In genomic region chr4:1249148-1249730, GRCh38 we compare ENCODE assay signal across 1 cellular context.
TF ChIP-seq lines count a peak whose summit lies in the region.

No MANE protein-coding gene starts in this region.

TF ChIP-seq in K562, 482 proteins besides CTCF, POLR2A, EP300 and RAD21 (continued from another document and continues in another):
- TF ChIP-seq, protein P1, sequence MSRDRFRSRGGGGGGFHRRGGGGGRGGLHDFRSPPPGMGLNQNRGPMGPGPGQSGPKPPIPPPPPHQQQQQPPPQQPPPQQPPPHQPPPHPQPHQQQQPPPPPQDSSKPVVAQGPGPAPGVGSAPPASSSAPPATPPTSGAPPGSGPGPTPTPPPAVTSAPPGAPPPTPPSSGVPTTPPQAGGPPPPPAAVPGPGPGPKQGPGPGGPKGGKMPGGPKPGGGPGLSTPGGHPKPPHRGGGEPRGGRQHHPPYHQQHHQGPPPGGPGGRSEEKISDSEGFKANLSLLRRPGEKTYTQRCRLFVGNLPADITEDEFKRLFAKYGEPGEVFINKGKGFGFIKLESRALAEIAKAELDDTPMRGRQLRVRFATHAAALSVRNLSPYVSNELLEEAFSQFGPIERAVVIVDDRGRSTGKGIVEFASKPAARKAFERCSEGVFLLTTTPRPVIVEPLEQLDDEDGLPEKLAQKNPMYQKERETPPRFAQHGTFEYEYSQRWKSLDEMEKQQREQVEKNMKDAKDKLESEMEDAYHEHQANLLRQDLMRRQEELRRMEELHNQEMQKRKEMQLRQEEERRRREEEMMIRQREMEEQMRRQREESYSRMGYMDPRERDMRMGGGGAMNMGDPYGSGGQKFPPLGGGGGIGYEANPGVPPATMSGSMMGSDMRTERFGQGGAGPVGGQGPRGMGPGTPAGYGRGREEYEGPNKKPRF (IDR thresholded peaks at IDR 0.05; ENCODE audit: low read depth, low read length): no peak
- no peak for TF ChIP-seq ZNF764 (CRISPR knock-in tag; IDR thresholded peaks at IDR 0.05; ENCODE audit: low read depth)
- TF ChIP-seq SETDB1 (IDR thresholded peaks at IDR 0.05; ENCODE audit: low read length): no peak
- no peak for TF ChIP-seq RNF2 (IDR thresholded peaks at IDR 0.05)
- no peak for TF ChIP-seq ZFPM2 (CRISPR knock-in tag; IDR thresholded peaks at IDR 0.05)
- no peak for TF ChIP-seq FOXA3 (CRISPR knock-in tag; conservative IDR thresholded peaks at IDR 0.05 in 1 of 2, IDR thresholded peaks at IDR 0.05 in 1 of 2)
- no peak for TF ChIP-seq HBP1 (CRISPR knock-in tag; IDR thresholded peaks at IDR 0.05)
- 0 out of 2 replicates have a peak, but pooled peaks have one; percentile 30 for TF ChIP-seq DMBX1 (CRISPR knock-in tag; IDR thresholded peaks at IDR 0.05; ENCODE audit: borderline replicate concordance)
- no peak for TF ChIP-seq PYGO2 (tag; IDR thresholded peaks at IDR 0.05)
- TF ChIP-seq EGR1 (conservative IDR thresholded peaks at IDR 0.05): peak; percentile 37
- TF ChIP-seq SMARCB1 (IDR thresholded peaks at IDR 0.05; ENCODE audit: insufficient read length, low read depth): no peak
- TF ChIP-seq RBFOX2 (IDR thresholded peaks at IDR 0.05; ENCODE audit: low read depth, low read length): peak; percentile 81
- no peak for TF ChIP-seq TGIF2 (CRISPR knock-in tag; IDR thresholded peaks at IDR 0.05)
- TF ChIP-seq, protein P2, sequence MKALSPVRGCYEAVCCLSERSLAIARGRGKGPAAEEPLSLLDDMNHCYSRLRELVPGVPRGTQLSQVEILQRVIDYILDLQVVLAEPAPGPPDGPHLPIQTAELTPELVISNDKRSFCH (CRISPR knock-in tag; IDR thresholded peaks at IDR 0.05): no peak
- TF ChIP-seq, protein P2 (tag; IDR thresholded peaks at IDR 0.05): no peak
- no peak for TF ChIP-seq ZNF449 (CRISPR knock-in tag; IDR thresholded peaks at IDR 0.05)
- TF ChIP-seq PRPF4 (IDR thresholded peaks at IDR 0.05; ENCODE audit: insufficient read depth, low read depth, low read length, poor library complexity, severe bottlenecking): no peak
- TF ChIP-seq ZMIZ1 (IDR thresholded peaks at IDR 0.05; ENCODE audit: low read depth in 2 of 2, low read length in 2 of 2): no peak
- TF ChIP-seq ELF4 (CRISPR knock-in tag; IDR thresholded peaks at IDR 0.05): no peak
- TF ChIP-seq, protein P3, sequence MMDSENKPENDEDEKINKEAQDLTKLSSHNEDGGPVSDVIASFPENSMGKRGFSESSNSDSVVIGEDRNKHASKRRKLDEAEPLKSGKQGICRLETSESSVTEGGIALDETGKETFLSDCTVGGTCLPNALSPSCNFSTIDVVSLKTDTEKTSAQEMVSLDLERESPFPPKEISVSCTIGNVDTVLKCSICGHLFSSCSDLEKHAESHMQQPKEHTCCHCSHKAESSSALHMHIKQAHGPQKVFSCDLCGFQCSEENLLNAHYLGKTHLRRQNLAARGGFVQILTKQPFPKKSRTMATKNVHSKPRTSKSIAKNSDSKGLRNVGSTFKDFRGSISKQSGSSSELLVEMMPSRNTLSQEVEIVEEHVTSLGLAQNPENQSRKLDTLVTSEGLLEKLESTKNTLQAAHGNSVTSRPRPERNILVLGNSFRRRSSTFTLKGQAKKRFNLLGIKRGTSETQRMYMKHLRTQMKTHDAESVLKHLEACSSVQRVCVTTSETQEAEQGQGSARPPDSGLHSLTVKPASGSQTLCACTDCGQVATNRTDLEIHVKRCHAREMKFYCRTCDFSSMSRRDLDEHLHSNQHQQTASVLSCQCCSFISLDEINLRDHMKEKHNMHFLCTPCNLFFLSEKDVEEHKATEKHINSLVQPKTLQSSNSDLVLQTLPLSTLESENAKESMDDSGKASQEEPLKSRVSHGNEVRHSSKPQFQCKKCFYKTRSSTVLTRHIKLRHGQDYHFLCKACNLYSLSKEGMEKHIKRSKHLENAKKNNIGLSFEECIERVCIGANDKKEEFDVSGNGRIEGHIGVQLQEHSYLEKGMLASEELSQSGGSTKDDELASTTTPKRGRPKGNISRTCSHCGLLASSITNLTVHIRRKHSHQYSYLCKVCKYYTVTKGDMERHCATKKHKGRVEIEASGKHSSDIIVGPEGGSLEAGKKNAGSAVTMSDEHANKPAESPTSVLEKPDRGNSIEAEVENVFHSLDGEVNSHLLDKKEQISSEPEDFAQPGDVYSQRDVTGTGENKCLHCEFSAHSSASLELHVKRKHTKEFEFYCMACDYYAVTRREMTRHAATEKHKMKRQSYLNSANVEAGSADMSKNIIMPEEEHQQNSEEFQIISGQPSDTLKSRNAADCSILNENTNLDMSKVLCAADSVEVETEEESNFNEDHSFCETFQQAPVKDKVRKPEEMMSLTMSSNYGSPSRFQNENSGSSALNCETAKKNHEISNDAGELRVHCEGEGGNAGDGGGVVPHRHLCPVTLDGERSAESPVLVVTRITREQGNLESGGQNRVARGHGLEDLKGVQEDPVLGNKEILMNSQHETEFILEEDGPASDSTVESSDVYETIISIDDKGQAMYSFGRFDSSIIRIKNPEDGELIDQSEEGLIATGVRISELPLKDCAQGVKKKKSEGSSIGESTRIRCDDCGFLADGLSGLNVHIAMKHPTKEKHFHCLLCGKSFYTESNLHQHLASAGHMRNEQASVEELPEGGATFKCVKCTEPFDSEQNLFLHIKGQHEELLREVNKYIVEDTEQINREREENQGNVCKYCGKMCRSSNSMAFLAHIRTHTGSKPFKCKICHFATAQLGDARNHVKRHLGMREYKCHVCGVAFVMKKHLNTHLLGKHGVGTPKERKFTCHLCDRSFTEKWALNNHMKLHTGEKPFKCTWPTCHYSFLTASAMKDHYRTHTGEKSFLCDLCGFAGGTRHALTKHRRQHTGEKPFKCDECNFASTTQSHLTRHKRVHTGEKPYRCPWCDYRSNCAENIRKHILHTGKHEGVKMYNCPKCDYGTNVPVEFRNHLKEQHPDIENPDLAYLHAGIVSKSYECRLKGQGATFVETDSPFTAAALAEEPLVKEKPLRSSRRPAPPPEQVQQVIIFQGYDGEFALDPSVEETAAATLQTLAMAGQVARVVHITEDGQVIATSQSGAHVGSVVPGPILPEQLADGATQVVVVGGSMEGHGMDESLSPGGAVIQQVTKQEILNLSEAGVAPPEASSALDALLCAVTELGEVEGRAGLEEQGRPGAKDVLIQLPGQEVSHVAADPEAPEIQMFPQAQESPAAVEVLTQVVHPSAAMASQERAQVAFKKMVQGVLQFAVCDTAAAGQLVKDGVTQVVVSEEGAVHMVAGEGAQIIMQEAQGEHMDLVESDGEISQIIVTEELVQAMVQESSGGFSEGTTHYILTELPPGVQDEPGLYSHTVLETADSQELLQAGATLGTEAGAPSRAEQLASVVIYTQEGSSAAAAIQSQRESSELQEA (IDR thresholded peaks at IDR 0.05; ENCODE audit: low read depth): no peak
- TF ChIP-seq ZBTB1 (CRISPR knock-in tag; IDR thresholded peaks at IDR 0.05; ENCODE audit: borderline replicate concordance, low read depth): peak; percentile 89; the same call in 1 of the 2 replicates
- no peak for TF ChIP-seq THRAP3 (IDR thresholded peaks at IDR 0.05; ENCODE audit: borderline replicate concordance)
- no peak for TF ChIP-seq CEBPB (tag; IDR thresholded peaks at IDR 0.05)
- no peak for TF ChIP-seq ZNF324 (CRISPR knock-in tag; IDR thresholded peaks at IDR 0.05)
- TF ChIP-seq CBX2 (IDR thresholded peaks at IDR 0.05; ENCODE audit: insufficient read depth, low read length, poor library complexity, severe bottlenecking): no peak
- no peak for TF ChIP-seq ZNF354B (CRISPR knock-in tag; IDR thresholded peaks at IDR 0.05)
- TF ChIP-seq ZKSCAN8 (CRISPR knock-in tag; IDR thresholded peaks at IDR 0.05): no peak
- TF ChIP-seq HMGN3 (IDR thresholded peaks at IDR 0.05; ENCODE audit: borderline replicate concordance, extremely low read depth, insufficient read length, low read depth, low read length): no peak
- TF ChIP-seq RERE (CRISPR knock-in tag; IDR thresholded peaks at IDR 0.05; ENCODE audit: borderline replicate concordance): no peak
- TF ChIP-seq, protein P4, sequence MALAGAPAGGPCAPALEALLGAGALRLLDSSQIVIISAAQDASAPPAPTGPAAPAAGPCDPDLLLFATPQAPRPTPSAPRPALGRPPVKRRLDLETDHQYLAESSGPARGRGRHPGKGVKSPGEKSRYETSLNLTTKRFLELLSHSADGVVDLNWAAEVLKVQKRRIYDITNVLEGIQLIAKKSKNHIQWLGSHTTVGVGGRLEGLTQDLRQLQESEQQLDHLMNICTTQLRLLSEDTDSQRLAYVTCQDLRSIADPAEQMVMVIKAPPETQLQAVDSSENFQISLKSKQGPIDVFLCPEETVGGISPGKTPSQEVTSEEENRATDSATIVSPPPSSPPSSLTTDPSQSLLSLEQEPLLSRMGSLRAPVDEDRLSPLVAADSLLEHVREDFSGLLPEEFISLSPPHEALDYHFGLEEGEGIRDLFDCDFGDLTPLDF (CRISPR knock-in tag; IDR thresholded peaks at IDR 0.05): no peak
- no peak for TF ChIP-seq ZNF232 (CRISPR knock-in tag; IDR thresholded peaks at IDR 0.05)
